8 cellular contexts compared by ENCODE assay signal in the genomic region with DNA sequence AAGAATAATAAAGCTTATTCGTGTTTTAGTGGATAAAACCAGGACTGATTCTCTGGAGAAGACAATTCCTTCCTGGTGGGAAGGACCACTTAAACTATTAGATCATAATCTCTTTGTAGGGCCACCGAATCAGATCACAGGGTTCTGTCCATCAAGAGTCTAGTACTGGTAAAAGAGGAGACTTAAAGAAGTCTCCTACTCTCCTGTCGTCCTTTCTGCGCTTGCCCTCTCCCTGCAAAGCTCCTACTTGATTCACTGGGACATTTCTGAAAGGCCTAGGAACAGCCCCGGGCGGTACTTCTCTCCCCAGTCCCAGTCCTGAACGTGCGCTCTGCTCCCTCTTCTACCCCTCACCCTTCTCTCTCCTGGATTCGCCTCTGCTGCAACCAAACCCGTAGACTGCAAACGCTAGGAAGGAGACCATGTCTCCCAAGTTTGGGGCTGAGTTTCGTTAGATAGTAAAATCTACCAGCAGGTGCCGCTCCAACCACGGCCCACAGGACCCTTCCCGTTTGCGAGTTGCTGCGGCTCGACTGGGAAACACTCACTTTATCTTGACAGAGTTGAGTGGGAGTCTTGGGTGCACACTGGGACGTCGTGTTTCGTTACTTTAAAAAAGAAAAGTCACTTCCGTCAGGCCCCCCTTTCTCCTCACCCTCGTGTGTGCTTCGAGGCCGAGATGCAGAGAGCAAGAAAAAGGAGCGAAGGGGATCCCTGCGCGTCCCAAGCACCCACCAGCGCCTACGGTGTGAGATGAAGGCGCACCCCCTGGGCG. TPM values are rescaled to one million over a fixed set of nuclear protein-coding genes. Genes with fewer than 3 reads are reported as not detected.
DNase-seq lines count a peak whose midpoint lies in the region; ATAC-seq and FAIRE-seq lines count a peak whose summit lies in the region.

No MANE protein-coding gene starts in this region.

- peaks cover 7% of the 10 kb centered on the region for H3K4me1 Mint-ChIP-seq in activated CD4-positive, alpha-beta T cell treated with anti-CD3 and anti-CD28 coated beads, Interleukin-2, amount 10 ng/mL, durations not matched to agents 24 days and 14 days

- H3K27me3 Mint-ChIP-seq in activated CD4-positive, alpha-beta T cell treated with anti-CD3 and anti-CD28 coated beads, Interleukin-2, amount 10 ng/mL, durations not matched to agents 24 days and 14 days, result peaks cover 60% of the 10 kb centered on the region

- peak overlapping the region; percentile 80 for H3K4me3 Mint-ChIP-seq in activated CD4-positive, alpha-beta T cell treated with anti-CD3 and anti-CD28 coated beads, Interleukin-2, amount 10 ng/mL, durations not matched to agents 24 days and 14 days

- H3K27ac Mint-ChIP-seq in activated CD4-positive, alpha-beta T cell treated with anti-CD3 and anti-CD28 coated beads, Interleukin-2, amount 10 ng/mL, durations not matched to agents 24 days and 14 days, result no peak overlapping the region

- H3K36me3 Mint-ChIP-seq in activated CD4-positive, alpha-beta T cell treated with anti-CD3 and anti-CD28 coated beads, Interleukin-2, amount 10 ng/mL, durations not matched to agents 24 days and 14 days (ENCODE audit: low read depth), result no peaks in the 10 kb centered on the region

- peak; percentile 89 for DNase-seq in 8988T
- no peak for DNase-seq in GM18507 (ENCODE audit: extremely low spot score, insufficient read length, low read depth)
- DNase-seq in NCI-H345 (lab: John Stamatoyannopoulos, UW), result peak; percentile 75
- peak; percentile 90 for DNase-seq in activated CD4-positive, alpha-beta T cell treated with anti-CD3 and anti-CD28 coated beads, Interleukin-2, amount 10 ng/mL, durations not matched to agents 24 days and 14 days
- DNase-seq in ecto neural progenitor cell (ENCODE audit: low spot score), result peak; percentile 82
- DNase-seq in lung microvascular endothelial cell (ENCODE audit: low read depth in 2 of 2), result peak; percentile 76 to 81
- peak; percentile 35 for DNase-seq in stimulated activated CD8-positive, alpha-beta memory T cell treated with anti-CD3 and anti-CD28 coated beads, Interleukin-12 subunit alpha, Interleukin-12 subunit beta, amount 100 ng/mL, for 4 hours (ENCODE audit: low read depth)

- no peak for ATAC-seq in HG03045 (IDR thresholded peaks at IDR 0.05; ENCODE audit: unreplicated experiment)

- H3K9me3 Mint-ChIP-seq in activated CD4-positive, alpha-beta T cell treated with anti-CD3 and anti-CD28 coated beads, Interleukin-2, amount 10 ng/mL, durations not matched to agents 24 days and 14 days, result no peaks in the 10 kb centered on the region

- intact Hi-C loops in activated CD4-positive, alpha-beta T cell treated with anti-CD3 and anti-CD28 coated beads, Interleukin-2, amount 10 ng/mL, durations not matched to agents 24 days and 14 days (cut with micrococcal nuclease), result loop anchor here (1.0 to 5.0 kb wide), 5 partner anchors 73 to 487 kb away; partner anchors contain the start of gene FAM136A

- peak; percentile 73 for FAIRE-seq in GM18507 (lab: Jason Lieb, UNC)

RNA-seq across cellular contexts. Expression of gene FIGLA, which starts 1.0 kb away (rescaled TPM):
- total RNA-seq in activated CD4-positive, alpha-beta T cell treated with anti-CD3 and anti-CD28 coated beads, Interleukin-2, amount 10 ng/mL, durations not matched to agents 24 days and 14 days, result not detected in 2 replicates
- total RNA-seq in lung microvascular endothelial cell, result not detected in 2 replicates

RNA-seq across cellular contexts. Expression of gene ADD2, which starts 21.5 kb away (rescaled TPM):
- total RNA-seq in activated CD4-positive, alpha-beta T cell treated with anti-CD3 and anti-CD28 coated beads, Interleukin-2, amount 10 ng/mL, durations not matched to agents 24 days and 14 days, result 6.1 and 8.2 TPM in 2 replicates
- total RNA-seq in lung microvascular endothelial cell, result 2.0 and 7.2 TPM in 2 replicates

RNA-seq across cellular contexts. Expression of gene CLEC4F, which starts 30.9 kb away (rescaled TPM):
- total RNA-seq in activated CD4-positive, alpha-beta T cell treated with anti-CD3 and anti-CD28 coated beads, Interleukin-2, amount 10 ng/mL, durations not matched to agents 24 days and 14 days, result not detected in 2 replicates
- total RNA-seq in lung microvascular endothelial cell, result under 0.01 TPM in 2 replicates

RNA-seq across cellular contexts. Expression of gene CD207, which starts 46.1 kb away (rescaled TPM):
- not detected in 2 replicates for total RNA-seq in activated CD4-positive, alpha-beta T cell treated with anti-CD3 and anti-CD28 coated beads, Interleukin-2, amount 10 ng/mL, durations not matched to agents 24 days and 14 days
- total RNA-seq in lung microvascular endothelial cell, result under 0.01 TPM in 1 of 2 replicates, not detected in the other
